ENCODE assay signal across 13 cellular contexts in genomic region chr7:33495207-33495606, GRCh38.
DNase-seq lines count a peak whose midpoint lies in the region; ATAC-seq, FAIRE-seq and TF ChIP-seq lines count a peak whose summit lies in the region.
"Had no signal": no experiment of that assay in that cellular context is flagged by ENCODE, and none has a peak within 500 bp of the region (broad histone marks: within the 10 kb centered on the region; RNA-seq: fewer than 3 reads in every experiment).

No MANE protein-coding gene starts in this region.

- ATAC-seq in GM21360 (IDR thresholded peaks at IDR 0.05; ENCODE audit: unreplicated experiment) (no peak), WTC11 (no peak)

- H3K36me3 Mint-ChIP-seq in astrocyte (ENCODE audit: low read depth, unreplicated experiment) (no peaks in the 10 kb centered on the region), WTC11 (no peaks in the 10 kb centered on the region)

- H3K4me1 ChIP-seq in GM23248 (ENCODE audit: insufficient read depth) (peaks cover 36% of the 10 kb centered on the region), astrocyte (ENCODE audit: insufficient read depth, low read length) (peaks cover 3% of the 10 kb centered on the region), skeletal muscle satellite cell (ENCODE audit: control insufficient read depth, insufficient read depth, low read length) (peaks cover 35% of the 10 kb centered on the region)

- H3K4me2 ChIP-seq in GM23248 (ENCODE audit: unreplicated experiment) (peak overlapping the region; percentile 57), astrocyte (ENCODE audit: low read length) (peak overlapping the region; percentile 18), skeletal muscle satellite cell (ENCODE audit: low read length) (peak overlapping the region; percentile 58)

- H3K9ac ChIP-seq in GM23248, result no peak overlapping the region
- H3K9ac ChIP-seq in astrocyte (ENCODE audit: low read length), result no peak overlapping the region
- peak overlapping the region; percentile 49 for H3K9ac ChIP-seq in skeletal muscle satellite cell (ENCODE audit: low read depth, low read length)

- H3K4me3 Mint-ChIP-seq in astrocyte (ENCODE audit: unreplicated experiment), result no peak overlapping the region
- H3K4me3 Mint-ChIP-seq in WTC11, result no peak overlapping the region

- H3F3A ChIP-seq in GM23248 (ENCODE audit: insufficient read depth), result peaks cover 17% of the 10 kb centered on the region

- TF ChIP-seq CTCF in astrocyte (IDR thresholded peaks at IDR 0.05; ENCODE audit: insufficient read depth, low read depth, low read length), result no peak
- TF ChIP-seq CTCF in WTC11 (IDR thresholded peaks at IDR 0.05), result no peak

- peaks cover 5% of the 10 kb centered on the region for H3K4me1 Mint-ChIP-seq in astrocyte (ENCODE audit: low read depth, unreplicated experiment)
- peaks cover 49% of the 10 kb centered on the region for H3K4me1 Mint-ChIP-seq in WTC11

- H3K4me3 ChIP-seq in GM23248 (no peak overlapping the region), astrocyte (ENCODE audit: insufficient read depth, low read depth, low read length) (no peak overlapping the region), skeletal muscle satellite cell (ENCODE audit: low read length) (peak overlapping the region; percentile 31)
- H3K4me3 ChIP-seq: skin epidermis had no signal

- H2AFZ ChIP-seq in GM23248 (no peak overlapping the region), astrocyte (ENCODE audit: low read depth, low read length) (no peak overlapping the region)

- in situ Hi-C loops in GM23248 (cut with MboI), result no loop called here

- CTCF ChIA-PET in WTC11 (lab: Charles Lee), result interaction anchor here (1.3 kb wide), 1 partner anchor 71 kb away, joined by 3 read pairs; no protein-coding TSS in a partner anchor

- H3K27me3 Mint-ChIP-seq in astrocyte (ENCODE audit: low read depth, unreplicated experiment) (no peaks in the 10 kb centered on the region), WTC11 (ENCODE audit: low read depth) (peaks cover 53% of the 10 kb centered on the region)

- H3K79me2 ChIP-seq in GM23248 (ENCODE audit: insufficient read depth), result no peaks in the 10 kb centered on the region
- H3K79me2 ChIP-seq in astrocyte (ENCODE audit: insufficient read depth, low read length), result no peaks in the 10 kb centered on the region

- H4K20me1 ChIP-seq in GM23248 (ENCODE audit: insufficient read depth) (no peaks in the 10 kb centered on the region), astrocyte (ENCODE audit: insufficient read depth, low read length) (no peaks in the 10 kb centered on the region)

- H3K9me2 ChIP-seq in GM23248 (ENCODE audit: insufficient read depth), result no peaks in the 10 kb centered on the region

- 31 to 41% methylated on average over 5 of the region's 5 CpGs for WGBS in GM23248 (ENCODE audit: low coverage in 1 of 2, low lambda C conversion rate in 2 of 2, missing lambda C conversion rate in 2 of 2), 2 experiments

- H3K27me3 ChIP-seq in GM23248 (replicated peaks; ENCODE audit: insufficient read depth), result no peaks in the 10 kb centered on the region
- H3K27me3 ChIP-seq in astrocyte (ENCODE audit: insufficient read depth, low read length), result no peaks in the 10 kb centered on the region
- no peaks in the 10 kb centered on the region for H3K27me3 ChIP-seq in skeletal muscle satellite cell (ENCODE audit: control insufficient read depth, insufficient read depth, low read length)

- POLR2A ChIA-PET in WTC11 (lab: Charles Lee), result interaction anchor here (0.6 kb wide), 1 partner anchor 10 kb away, joined by 6 read pairs; no protein-coding TSS in a partner anchor

- no peaks in the 10 kb centered on the region for H3K36me3 ChIP-seq in GM23248 (ENCODE audit: low read depth)
- H3K36me3 ChIP-seq in astrocyte (ENCODE audit: insufficient read depth, low read length), result no peaks in the 10 kb centered on the region
- H3K36me3 ChIP-seq in skeletal muscle satellite cell (ENCODE audit: insufficient read depth, low read length), result no peaks in the 10 kb centered on the region
- H3K36me3 ChIP-seq: WERI-Rb-1 had no signal

- peak; percentile 74 for DNase-seq in GM23248
- DNase-seq in astrocyte (ENCODE audit: low read depth), result peak; percentile 82
- peak; percentile 17 for DNase-seq in hepatic stellate cell (ENCODE audit: low spot score)
- no peak for DNase-seq in stimulated activated CD4-positive, alpha-beta T cell treated with anti-CD3 and anti-CD28 coated beads, Interleukin-4, amount 100 ng/mL, for 4 hours
- no peak for DNase-seq in middle frontal gyrus (ENCODE audit: extremely low spot score, low spot score)
- DNase-seq in WTC11 (ENCODE audit: low spot score), result no peak
- DNase-seq: amniotic stem cell, GOT3, NCI-H526 treated with DMSO at 0.1 percent for 48 hours, WERI-Rb-1 had no signal

- no peaks in the 10 kb centered on the region for H3K9me3 Mint-ChIP-seq in astrocyte (ENCODE audit: unreplicated experiment)
- H3K9me3 Mint-ChIP-seq in WTC11, result no peaks in the 10 kb centered on the region

- H3K27ac Mint-ChIP-seq in astrocyte (ENCODE audit: unreplicated experiment), result peak overlapping the region; percentile 53
- H3K27ac Mint-ChIP-seq in WTC11, result no peak overlapping the region

- H3K27ac ChIP-seq in GM23248 (peak overlapping the region; percentile 6), astrocyte (ENCODE audit: low read depth, low read length) (no peak overlapping the region)
- H3K27ac ChIP-seq: skin epidermis, WERI-Rb-1 had no signal

- no peaks in the 10 kb centered on the region for H3K9me3 ChIP-seq in GM23248 (ENCODE audit: low read depth)
- no peaks in the 10 kb centered on the region for H3K9me3 ChIP-seq in astrocyte (ENCODE audit: insufficient read depth, low read depth, low read length)
- H3K9me3 ChIP-seq in skeletal muscle satellite cell (replicated peaks; ENCODE audit: low read length), result no peaks in the 10 kb centered on the region

- peak; percentile 89 for FAIRE-seq in astrocyte (lab: Jason Lieb, UNC)

TF ChIP-seq in WTC11, 78 proteins besides CTCF, POLR2A, EP300 and RAD21:
- TF ChIP-seq FOXJ3 (CRISPR knock-in tag; IDR thresholded peaks at IDR 0.05; ENCODE audit: borderline replicate concordance), result no peak
- no peak for TF ChIP-seq FOXP1 (CRISPR knock-in tag; IDR thresholded peaks at IDR 0.05; ENCODE audit: borderline replicate concordance)
- no peak for TF ChIP-seq NR1H2 (CRISPR knock-in tag; IDR thresholded peaks at IDR 0.05)
- no peak for TF ChIP-seq ZSCAN18 (CRISPR knock-in tag; IDR thresholded peaks at IDR 0.05)
- TF ChIP-seq ZNF396 (CRISPR knock-in tag; IDR thresholded peaks at IDR 0.05; ENCODE audit: borderline replicate concordance), result no peak
- TF ChIP-seq ZNF416 (CRISPR knock-in tag; IDR thresholded peaks at IDR 0.05), result no peak
- no peak for TF ChIP-seq SMAD4 (CRISPR knock-in tag; IDR thresholded peaks at IDR 0.05)

Comparison
In these comparisons a context has a peak if more than half of its experiments do, and no peak if none do; other contexts are left out.
1. DNase-seq: peak in GM23248 (single experiment), astrocyte (single experiment) and hepatic stellate cell (single experiment); none in stimulated activated CD4-positive, alpha-beta T cell treated with anti-CD3 and anti-CD28 coated beads, Interleukin-4, amount 100 ng/mL, for 4 hours (0 of 2), middle frontal gyrus (single experiment) and WTC11 (single experiment).
2. Peak in every context shown above with its lines, with median percentiles within 50 percentile points of each other: H3K4me2 ChIP-seq.